In genomic region chr13:36907266-36907665, GRCh38 we compare ENCODE assay signal across 23 cellular contexts. TPM values are rescaled to one million over a fixed set of nuclear protein-coding genes. Genes with fewer than 3 reads are reported as not detected.
"Had no signal": no experiment of that assay in that cellular context is flagged by ENCODE, and none has a peak within 500 bp of the region (broad histone marks: within the 10 kb centered on the region; RNA-seq: fewer than 3 reads in every experiment).

No MANE protein-coding gene starts in this region.

- DNase-seq: dorsolateral prefrontal cortex; effector CD8-positive, alpha-beta T cell; heart left ventricle; kidney; left cardiac atrium; left lung; mesenchymal stem cell; mucosa of descending colon; naive B cell; right cardiac atrium; sigmoid colon; stimulated activated CD4-positive, alpha-beta T cell treated with anti-CD3 and anti-CD28 coated beads, Interleukin-2, amount 100 ng/mL, for 24 hours; stimulated activated CD4-positive, alpha-beta T cell treated with anti-CD3 and anti-CD28 coated beads, Interleukin-4, amount 100 ng/mL, for 24 hours; stimulated activated naive CD4-positive, alpha-beta T cell treated with Interleukin-2 at 50 U/mL for 16 hours; stomach had no signal

- FAIRE-seq: colon, endothelial cell of umbilical vein, frontal cortex, kidney had no signal

- ATAC-seq: heart left ventricle; left cardiac atrium; left lung; mucosa of descending colon; natural killer cell treated with Interleukin-12 subunit alpha and Interleukin-12 subunit beta and Interleukin-15 and Interleukin-18, amount 100 ng/mL, for 72 hours; right cardiac atrium; stimulated activated effector memory CD8-positive, alpha-beta T cell treated with anti-CD3 and anti-CD28 coated beads, Interleukin-12 subunit alpha, Interleukin-12 subunit beta, amount 100 ng/mL, for 72 hours had no signal

- H3K27ac ChIP-seq: dorsolateral prefrontal cortex, heart left ventricle, hepatocyte, left lung, neutrophil, parathyroid adenoma, sigmoid colon, stomach had no signal

RNA-seq across cellular contexts. Expression of gene SMAD9, which starts 12.8 kb away (rescaled TPM):
- total RNA-seq: natural killer cell treated with Interleukin-12 subunit alpha and Interleukin-12 subunit beta and Interleukin-15 and Interleukin-18, amount 100 ng/mL, for 72 hours had no signal
